In the genomic region with DNA sequence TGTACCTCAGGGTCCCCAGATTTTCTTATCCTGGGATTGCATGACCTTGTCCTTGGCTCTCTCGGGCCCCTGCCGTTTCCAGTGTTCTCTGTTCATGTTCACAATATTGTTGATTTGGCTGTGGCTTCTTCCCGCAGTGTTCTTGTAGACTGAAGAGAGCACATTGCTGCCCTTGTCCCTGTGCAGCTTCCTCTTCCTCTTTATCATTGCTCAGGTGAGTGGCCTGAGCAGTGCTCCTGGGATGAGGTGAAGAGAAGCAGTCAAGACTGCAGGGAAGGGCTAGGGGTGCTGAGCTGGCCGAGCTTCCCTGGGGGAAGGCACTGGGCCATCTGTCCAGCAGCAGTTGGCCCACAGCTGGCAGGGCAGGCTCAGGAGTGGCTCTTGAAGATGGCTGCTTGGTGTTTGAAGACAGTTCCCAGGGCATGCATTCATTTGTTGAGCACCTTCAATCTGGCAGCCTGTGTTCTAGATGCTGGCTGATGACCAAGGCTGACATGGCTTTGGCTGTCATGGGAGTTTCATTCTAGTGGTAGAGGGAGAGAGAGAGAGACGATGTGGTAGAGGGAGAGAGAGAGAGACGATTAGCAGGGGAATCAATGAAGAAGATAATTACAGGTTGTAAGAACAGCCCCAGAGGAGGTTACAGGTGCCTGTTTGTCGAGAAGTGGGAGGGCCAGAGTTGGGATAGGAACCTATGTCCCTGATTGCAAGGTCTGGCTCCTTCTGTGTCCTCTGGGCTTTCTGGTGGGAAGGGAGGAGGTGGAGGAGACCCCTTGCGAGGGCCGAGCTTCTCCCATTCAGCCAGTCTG, we compare ENCODE assay signal across 1 cellular context.
TF ChIP-seq lines count a peak whose summit lies in the region.

No MANE protein-coding gene starts in this region.

TF ChIP-seq in GM12878, 131 proteins besides CTCF, POLR2A, EP300 and RAD21 (continued from another document):
- TF ChIP-seq, protein P1, sequence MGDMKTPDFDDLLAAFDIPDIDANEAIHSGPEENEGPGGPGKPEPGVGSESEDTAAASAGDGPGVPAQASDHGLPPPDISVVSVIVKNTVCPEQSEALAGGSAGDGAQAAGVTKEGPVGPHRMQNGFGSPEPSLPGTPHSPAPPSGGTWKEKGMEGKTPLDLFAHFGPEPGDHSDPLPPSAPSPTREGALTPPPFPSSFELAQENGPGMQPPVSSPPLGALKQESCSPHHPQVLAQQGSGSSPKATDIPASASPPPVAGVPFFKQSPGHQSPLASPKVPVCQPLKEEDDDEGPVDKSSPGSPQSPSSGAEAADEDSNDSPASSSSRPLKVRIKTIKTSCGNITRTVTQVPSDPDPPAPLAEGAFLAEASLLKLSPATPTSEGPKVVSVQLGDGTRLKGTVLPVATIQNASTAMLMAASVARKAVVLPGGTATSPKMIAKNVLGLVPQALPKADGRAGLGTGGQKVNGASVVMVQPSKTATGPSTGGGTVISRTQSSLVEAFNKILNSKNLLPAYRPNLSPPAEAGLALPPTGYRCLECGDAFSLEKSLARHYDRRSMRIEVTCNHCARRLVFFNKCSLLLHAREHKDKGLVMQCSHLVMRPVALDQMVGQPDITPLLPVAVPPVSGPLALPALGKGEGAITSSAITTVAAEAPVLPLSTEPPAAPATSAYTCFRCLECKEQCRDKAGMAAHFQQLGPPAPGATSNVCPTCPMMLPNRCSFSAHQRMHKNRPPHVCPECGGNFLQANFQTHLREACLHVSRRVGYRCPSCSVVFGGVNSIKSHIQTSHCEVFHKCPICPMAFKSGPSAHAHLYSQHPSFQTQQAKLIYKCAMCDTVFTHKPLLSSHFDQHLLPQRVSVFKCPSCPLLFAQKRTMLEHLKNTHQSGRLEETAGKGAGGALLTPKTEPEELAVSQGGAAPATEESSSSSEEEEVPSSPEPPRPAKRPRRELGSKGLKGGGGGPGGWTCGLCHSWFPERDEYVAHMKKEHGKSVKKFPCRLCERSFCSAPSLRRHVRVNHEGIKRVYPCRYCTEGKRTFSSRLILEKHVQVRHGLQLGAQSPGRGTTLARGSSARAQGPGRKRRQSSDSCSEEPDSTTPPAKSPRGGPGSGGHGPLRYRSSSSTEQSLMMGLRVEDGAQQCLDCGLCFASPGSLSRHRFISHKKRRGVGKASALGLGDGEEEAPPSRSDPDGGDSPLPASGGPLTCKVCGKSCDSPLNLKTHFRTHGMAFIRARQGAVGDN (IDR thresholded peaks at IDR 0.05), result 0 out of 2 replicates have a peak, but pooled peaks have one; percentile 5
- no peak for TF ChIP-seq ZNF217 (IDR thresholded peaks at IDR 0.05)
- no peak for TF ChIP-seq SMARCA5 (IDR thresholded peaks at IDR 0.05)
- no peak for TF ChIP-seq CHD1 (IDR thresholded peaks at IDR 0.05; ENCODE audit: low read depth, low read length)
- TF ChIP-seq, protein P2, sequence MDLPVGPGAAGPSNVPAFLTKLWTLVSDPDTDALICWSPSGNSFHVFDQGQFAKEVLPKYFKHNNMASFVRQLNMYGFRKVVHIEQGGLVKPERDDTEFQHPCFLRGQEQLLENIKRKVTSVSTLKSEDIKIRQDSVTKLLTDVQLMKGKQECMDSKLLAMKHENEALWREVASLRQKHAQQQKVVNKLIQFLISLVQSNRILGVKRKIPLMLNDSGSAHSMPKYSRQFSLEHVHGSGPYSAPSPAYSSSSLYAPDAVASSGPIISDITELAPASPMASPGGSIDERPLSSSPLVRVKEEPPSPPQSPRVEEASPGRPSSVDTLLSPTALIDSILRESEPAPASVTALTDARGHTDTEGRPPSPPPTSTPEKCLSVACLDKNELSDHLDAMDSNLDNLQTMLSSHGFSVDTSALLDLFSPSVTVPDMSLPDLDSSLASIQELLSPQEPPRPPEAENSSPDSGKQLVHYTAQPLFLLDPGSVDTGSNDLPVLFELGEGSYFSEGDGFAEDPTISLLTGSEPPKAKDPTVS (IDR thresholded peaks at IDR 0.05; ENCODE audit: low read depth, low read length), result no peak
- TF ChIP-seq, protein P3, sequence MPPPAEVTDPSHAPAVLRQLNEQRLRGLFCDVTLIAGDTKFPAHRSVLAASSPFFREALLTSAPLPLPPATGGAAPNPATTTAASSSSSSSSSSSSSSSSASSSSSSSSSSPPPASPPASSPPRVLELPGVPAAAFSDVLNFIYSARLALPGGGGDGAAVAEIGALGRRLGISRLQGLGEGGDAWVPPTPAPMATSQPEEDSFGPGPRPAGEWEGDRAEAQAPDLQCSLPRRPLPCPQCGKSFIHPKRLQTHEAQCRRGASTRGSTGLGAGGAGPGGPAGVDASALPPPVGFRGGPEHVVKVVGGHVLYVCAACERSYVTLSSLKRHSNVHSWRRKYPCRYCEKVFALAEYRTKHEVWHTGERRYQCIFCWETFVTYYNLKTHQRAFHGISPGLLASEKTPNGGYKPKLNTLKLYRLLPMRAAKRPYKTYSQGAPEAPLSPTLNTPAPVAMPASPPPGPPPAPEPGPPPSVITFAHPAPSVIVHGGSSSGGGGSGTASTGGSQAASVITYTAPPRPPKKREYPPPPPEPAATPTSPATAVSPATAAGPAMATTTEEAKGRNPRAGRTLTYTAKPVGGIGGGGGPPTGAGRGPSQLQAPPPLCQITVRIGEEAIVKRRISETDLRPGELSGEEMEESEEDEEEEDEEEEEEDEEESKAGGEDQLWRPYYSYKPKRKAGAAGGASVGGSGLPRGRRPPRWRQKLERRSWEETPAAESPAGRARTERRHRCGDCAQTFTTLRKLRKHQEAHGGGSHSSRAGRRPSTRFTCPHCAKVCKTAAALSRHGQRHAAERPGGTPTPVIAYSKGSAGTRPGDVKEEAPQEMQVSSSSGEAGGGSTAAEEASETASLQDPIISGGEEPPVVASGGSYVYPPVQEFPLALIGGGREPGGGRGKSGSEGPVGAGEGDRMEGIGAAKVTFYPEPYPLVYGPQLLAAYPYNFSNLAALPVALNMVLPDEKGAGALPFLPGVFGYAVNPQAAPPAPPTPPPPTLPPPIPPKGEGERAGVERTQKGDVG (CRISPR knock-in tag; IDR thresholded peaks at IDR 0.05), result no peak
- TF ChIP-seq SPI1 (IDR thresholded peaks at IDR 0.05; ENCODE audit: borderline replicate concordance, insufficient read depth, low read depth, low read length), result peak; percentile 69; the same call in 1 of the 2 replicates
